In genomic region chr7:65981965-65982792, GRCh38 we compare ENCODE assay signal across 1 cellular context.
TF ChIP-seq lines count a peak whose summit lies in the region.

GUSB (minus strand) TSS chr7:65982213; CDS start chr7:65982183, 30 bp downstream.

TF ChIP-seq in HepG2, 621 proteins besides CTCF, POLR2A, EP300 and RAD21 (continued from another document):
- TF ChIP-seq ATF7 (IDR thresholded peaks at IDR 0.05) (no peak), ATF7 (CRISPR knock-in tag; IDR thresholded peaks at IDR 0.05) (0 out of 2 replicates have a peak, but pooled peaks have one; percentile 66), ZNF639 (CRISPR knock-in tag; conservative IDR thresholded peaks at IDR 0.05) (peak; percentile 91), ZBTB21 (CRISPR knock-in tag; IDR thresholded peaks at IDR 0.05) (no peak; the same call in 1 of the 2 replicates), TFE3 (CRISPR knock-in tag; IDR thresholded peaks at IDR 0.05) (peak; percentile 93), HMG20A (CRISPR knock-in tag; IDR thresholded peaks at IDR 0.05; ENCODE audit: borderline replicate concordance) (no peak), PAWR (CRISPR knock-in tag; IDR thresholded peaks at IDR 0.05; ENCODE audit: borderline replicate concordance) (no peak; the same call in 1 of the 2 replicates), ATF5 (CRISPR knock-in tag; IDR thresholded peaks at IDR 0.05; ENCODE audit: low read depth) (no peak), TBX3 (IDR thresholded peaks at IDR 0.05; ENCODE audit: borderline replicate concordance) (peak; percentile 36; the same call in 1 of the 2 replicates), ZSCAN22 (CRISPR knock-in tag; IDR thresholded peaks at IDR 0.05) (no peak), ZNF597 (CRISPR knock-in tag; IDR thresholded peaks at IDR 0.05) (0 out of 2 replicates have a peak, but pooled peaks have one; percentile 68), MBNL3 (CRISPR knock-in tag; conservative IDR thresholded peaks at IDR 0.05) (no peak), TEAD3 (CRISPR knock-in tag; optimal IDR thresholded peaks at IDR 0.05; ENCODE audit: borderline replicate concordance) (peak; percentile 77), ZMAT5 (CRISPR knock-in tag; IDR thresholded peaks at IDR 0.05; ENCODE audit: borderline replicate concordance, low read depth) (no peak), ZNF549 (CRISPR knock-in tag; IDR thresholded peaks at IDR 0.05) (peak; percentile 82; the same call in 1 of the 2 replicates), PBX3 (CRISPR knock-in tag; IDR thresholded peaks at IDR 0.05; ENCODE audit: borderline replicate concordance) (peak; percentile 86), BATF2 (CRISPR knock-in tag; IDR thresholded peaks at IDR 0.05) (peak; percentile 74), HNRNPK (IDR thresholded peaks at IDR 0.05; ENCODE audit: low read depth, low read length, poor library complexity, severe bottlenecking) (peak; percentile 51), ZBTB43 (CRISPR knock-in tag; conservative IDR thresholded peaks at IDR 0.05) (peak; percentile 91), AHR (CRISPR knock-in tag; IDR thresholded peaks at IDR 0.05) (peak; percentile 86; the same call in 1 of the 2 replicates), CBX2 (IDR thresholded peaks at IDR 0.05; ENCODE audit: low read depth, low read length) (no peak), CBX2 (CRISPR knock-in tag; IDR thresholded peaks at IDR 0.05; ENCODE audit: low read depth) (0 out of 2 replicates have a peak, but pooled peaks have one; percentile 51), IRX3 (CRISPR knock-in tag; IDR thresholded peaks at IDR 0.05; ENCODE audit: borderline replicate concordance, low read depth) (peak; percentile 96), MYPOP (CRISPR knock-in tag; IDR thresholded peaks at IDR 0.05) (peak; percentile 94; the same call in 1 of the 2 replicates), TAF15 (IDR thresholded peaks at IDR 0.05; ENCODE audit: low read depth, low read length, poor library complexity, severe bottlenecking) (no peak), ZNF746 (CRISPR knock-in tag; IDR thresholded peaks at IDR 0.05) (peak; percentile 73; the same call in 1 of the 2 replicates), HIC2 (CRISPR knock-in tag; IDR thresholded peaks at IDR 0.05; ENCODE audit: low read depth) (peak; percentile 64), ATF7-NPFF (CRISPR knock-in tag; IDR thresholded peaks at IDR 0.05; ENCODE audit: low read depth) (peak; percentile 98), ZNF552 (CRISPR knock-in tag; IDR thresholded peaks at IDR 0.05; ENCODE audit: borderline replicate concordance) (peak; percentile 87), CREB1 (IDR thresholded peaks at IDR 0.05) (peak; percentile 96), CREB1 (CRISPR knock-in tag; IDR thresholded peaks at IDR 0.05) (peak; percentile 95), E2F1 (CRISPR knock-in tag; IDR thresholded peaks at IDR 0.05) (peak; percentile 100), ZZZ3 (CRISPR knock-in tag; IDR thresholded peaks at IDR 0.05; ENCODE audit: borderline replicate concordance) (peak; percentile 96), BRCA1 (CRISPR knock-in tag; IDR thresholded peaks at IDR 0.05) (peak; percentile 59), ZNF260 (CRISPR knock-in tag; IDR thresholded peaks at IDR 0.05; ENCODE audit: borderline replicate concordance, low read depth) (no peak; the same call in 1 of the 2 replicates)
TF ChIP-seq in HepG2: peak in this region for 441.
